In genomic region chr1:48251858-48252257, GRCh38 we compare ENCODE assay signal across 24 cellular contexts. TPM values are rescaled to one million over a fixed set of nuclear protein-coding genes. Genes with fewer than 3 reads are reported as not detected.
DNase-seq lines count a peak whose midpoint lies in the region; ATAC-seq and TF ChIP-seq lines count a peak whose summit lies in the region.
"Had no signal": no experiment of that assay in that cellular context is flagged by ENCODE, and none has a peak within 500 bp of the region (broad histone marks: within the 10 kb centered on the region; RNA-seq: fewer than 3 reads in every experiment).

No MANE protein-coding gene starts in this region.

- H3K9me3 ChIP-seq in SK-N-SH = no peaks in the 10 kb centered on the region
- H3K9me3 ChIP-seq in esophagus muscularis mucosa = no peaks in the 10 kb centered on the region
- H3K9me3 ChIP-seq: BLaER1 had no signal

- DNase-seq in SK-N-SH = no peak
- peak; percentile 17 for DNase-seq in Jurkat, Clone E6-1 (ENCODE audit: low read depth, low spot score)
- peak; percentile 79 for DNase-seq in esophagus muscularis mucosa (ENCODE audit: extremely low spot score)
- DNase-seq in natural killer cell = no peak
- no peak for DNase-seq in GM13976 (ENCODE audit: low spot score)
- no peak for DNase-seq in endothelial cell (ENCODE audit: low spot score)
- DNase-seq: 8988T; CD4-positive, alpha-beta memory T cell; DMS153; DMS79; GF-D8; GM23248; HCEC 1CT; HFFc6; IMR-90; KBM-7 had no signal

- POLR2A ChIA-PET in SK-N-SH (lab: Yijun Ruan, JAX) = no interaction called here

- 65% methylated on average over 3 of the region's 3 CpGs for WGBS in SK-N-SH (ENCODE audit: low lambda C conversion rate)
- 100% methylated on average over 3 of the region's 3 CpGs for WGBS in esophagus muscularis mucosa

- TF ChIP-seq CTCF in SK-N-SH (IDR thresholded peaks at IDR 0.05) = no peak
- no peak for TF ChIP-seq CTCF in esophagus muscularis mucosa (IDR thresholded peaks at IDR 0.05)
- TF ChIP-seq CTCF in natural killer cell (IDR thresholded peaks at IDR 0.05) = no peak
- TF ChIP-seq CTCF in GM13976 (IDR thresholded peaks at IDR 0.05; ENCODE audit: borderline replicate concordance, control extremely low read depth, extremely low read depth, insufficient read depth, missing control alignments) = no peak
- no peak for TF ChIP-seq CTCF in endothelial cell (IDR thresholded peaks at IDR 0.05; ENCODE audit: unreplicated experiment)

- no peaks in the 10 kb centered on the region for H3K79me2 ChIP-seq in SK-N-SH (ENCODE audit: insufficient read depth)

- H4K20me1 ChIP-seq in SK-N-SH (ENCODE audit: insufficient read depth) = no peaks in the 10 kb centered on the region
- H4K20me1 ChIP-seq: BLaER1 had no signal

- H3K4me3 Mint-ChIP-seq in natural killer cell = peak overlapping the region; percentile 49
- H3K4me3 Mint-ChIP-seq in endothelial cell (ENCODE audit: unreplicated experiment) = no peak overlapping the region
- H3K4me3 Mint-ChIP-seq: CD14-positive monocyte; CD4-positive, alpha-beta memory T cell; HFFc6 had no signal

- no peaks in the 10 kb centered on the region for H3K36me3 ChIP-seq in SK-N-SH (replicated peaks in 1 of 2; ENCODE audit: control insufficient read depth in 1 of 2, insufficient read depth in 2 of 2, low read length in 1 of 2)
- H3K36me3 ChIP-seq in esophagus muscularis mucosa = no peaks in the 10 kb centered on the region
- H3K36me3 ChIP-seq: BLaER1 had no signal

- no peak overlapping the region for H3K4me2 ChIP-seq in SK-N-SH
- H3K4me2 ChIP-seq: BLaER1 had no signal

- intact Hi-C loops in esophagus muscularis mucosa (cut with DNase I) (no loop called here), natural killer cell (cut with micrococcal nuclease) (no loop called here)

- TF ChIP-seq POLR2A in esophagus muscularis mucosa (IDR thresholded peaks at IDR 0.05; ENCODE audit: low read depth) = no peak

- TF ChIP-seq RAD21 in SK-N-SH (IDR thresholded peaks at IDR 0.05; ENCODE audit: low read length) = no peak

- H3K27me3 Mint-ChIP-seq in natural killer cell (ENCODE audit: low read depth in 2 of 2) (no peaks in the 10 kb centered on the region), endothelial cell (ENCODE audit: unreplicated experiment) (peaks cover 3% of the 10 kb centered on the region)

- H3K27ac ChIP-seq in SK-N-SH (ENCODE audit: low read depth in 2 of 2, low read length in 1 of 2) (no peak overlapping the region), esophagus muscularis mucosa (replicated peaks in 1 of 4) (no peak overlapping the region)
- H3K27ac ChIP-seq: BLaER1, GM23248, HL-60 had no signal

- in situ Hi-C loops in GM13976 (cut with MboI; ENCODE audit: low sequenced_read_pairs, unreplicated experiment) = no loop called here

- H3K9me3 Mint-ChIP-seq in natural killer cell (no peaks in the 10 kb centered on the region), endothelial cell (ENCODE audit: unreplicated experiment) (no peaks in the 10 kb centered on the region)

- CTCF ChIA-PET in SK-N-SH (lab: Yijun Ruan, JAX) = interaction anchor here (0.5 to 1.6 kb wide), 4 partner anchors 15 to 1073 kb away, joined by 3 to 5 read pairs (median 3); no protein-coding TSS in a partner anchor

- TF ChIP-seq EP300 in SK-N-SH (IDR thresholded peaks at IDR 0.05; ENCODE audit: borderline replicate concordance in 1 of 2, low read depth in 1 of 2, low read length in 1 of 2) = no peak
- TF ChIP-seq EP300 in esophagus muscularis mucosa (IDR thresholded peaks at IDR 0.05) = no peak

- H3K9me2 ChIP-seq in SK-N-SH = no peaks in the 10 kb centered on the region

- H3K27me3 ChIP-seq in SK-N-SH (ENCODE audit: insufficient read depth) = no peaks in the 10 kb centered on the region
- H3K27me3 ChIP-seq in esophagus muscularis mucosa = no peaks in the 10 kb centered on the region
- H3K27me3 ChIP-seq: BLaER1 had no signal

- H3F3A ChIP-seq in SK-N-SH (replicated peaks; ENCODE audit: insufficient read depth) = no peaks in the 10 kb centered on the region

- H3K4me3 ChIP-seq in SK-N-SH (ENCODE audit: low read depth in 2 of 2, low read length in 1 of 2) (no peak overlapping the region), esophagus muscularis mucosa (no peak overlapping the region)
- H3K4me3 ChIP-seq in Jurkat, Clone E6-1 (ENCODE audit: low read length) = no peak overlapping the region
- H3K4me3 ChIP-seq: BLaER1, GM23248 had no signal

- ATAC-seq in SK-N-SH treated with all-trans-retinoic acid at 6 μM for 48 hours = no peak
- peak in 2 of 3 donors; percentile 13 to 14 for ATAC-seq in natural killer cell
- no peak for ATAC-seq in HG03378 (IDR thresholded peaks at IDR 0.05; ENCODE audit: unreplicated experiment)

- peaks cover 43 to 53% of the 10 kb centered on the region in 2 donors for H3K4me1 Mint-ChIP-seq in natural killer cell
- peaks cover 26% of the 10 kb centered on the region for H3K4me1 Mint-ChIP-seq in endothelial cell (ENCODE audit: unreplicated experiment)
- H3K4me1 Mint-ChIP-seq: CD4-positive, alpha-beta memory T cell had no signal

- H3K4me1 ChIP-seq in SK-N-SH (ENCODE audit: control insufficient read depth in 1 of 2, insufficient read depth in 2 of 2, low read depth in 1 of 2, low read length in 1 of 2) (peaks cover 0 to 2% of the 10 kb centered on the region in 2 experiments; a peak in 1 of 4 replicates), esophagus muscularis mucosa (no peaks in the 10 kb centered on the region)

- H3K36me3 Mint-ChIP-seq in natural killer cell = no peaks in the 10 kb centered on the region
- peaks cover 16% of the 10 kb centered on the region for H3K36me3 Mint-ChIP-seq in endothelial cell (ENCODE audit: low read depth, unreplicated experiment)
- H3K36me3 Mint-ChIP-seq: CD4-positive, alpha-beta memory T cell had no signal

- peak overlapping the region; percentile 72 to 84 for H3K27ac Mint-ChIP-seq in natural killer cell
- no peak overlapping the region for H3K27ac Mint-ChIP-seq in endothelial cell (ENCODE audit: unreplicated experiment)
- H3K27ac Mint-ChIP-seq: CD4-positive, alpha-beta memory T cell; HFFc6 had no signal

- H3K9ac ChIP-seq in SK-N-SH = no peak overlapping the region
- H3K9ac ChIP-seq: BLaER1, GM23248 had no signal

- no peak overlapping the region for H2AFZ ChIP-seq in SK-N-SH (ENCODE audit: low read depth)
- H2AFZ ChIP-seq: GM23248 had no signal

TF ChIP-seq in SK-N-SH, 30 proteins besides CTCF, POLR2A, EP300 and RAD21 (continues in another document):
- TF ChIP-seq, protein P1, sequence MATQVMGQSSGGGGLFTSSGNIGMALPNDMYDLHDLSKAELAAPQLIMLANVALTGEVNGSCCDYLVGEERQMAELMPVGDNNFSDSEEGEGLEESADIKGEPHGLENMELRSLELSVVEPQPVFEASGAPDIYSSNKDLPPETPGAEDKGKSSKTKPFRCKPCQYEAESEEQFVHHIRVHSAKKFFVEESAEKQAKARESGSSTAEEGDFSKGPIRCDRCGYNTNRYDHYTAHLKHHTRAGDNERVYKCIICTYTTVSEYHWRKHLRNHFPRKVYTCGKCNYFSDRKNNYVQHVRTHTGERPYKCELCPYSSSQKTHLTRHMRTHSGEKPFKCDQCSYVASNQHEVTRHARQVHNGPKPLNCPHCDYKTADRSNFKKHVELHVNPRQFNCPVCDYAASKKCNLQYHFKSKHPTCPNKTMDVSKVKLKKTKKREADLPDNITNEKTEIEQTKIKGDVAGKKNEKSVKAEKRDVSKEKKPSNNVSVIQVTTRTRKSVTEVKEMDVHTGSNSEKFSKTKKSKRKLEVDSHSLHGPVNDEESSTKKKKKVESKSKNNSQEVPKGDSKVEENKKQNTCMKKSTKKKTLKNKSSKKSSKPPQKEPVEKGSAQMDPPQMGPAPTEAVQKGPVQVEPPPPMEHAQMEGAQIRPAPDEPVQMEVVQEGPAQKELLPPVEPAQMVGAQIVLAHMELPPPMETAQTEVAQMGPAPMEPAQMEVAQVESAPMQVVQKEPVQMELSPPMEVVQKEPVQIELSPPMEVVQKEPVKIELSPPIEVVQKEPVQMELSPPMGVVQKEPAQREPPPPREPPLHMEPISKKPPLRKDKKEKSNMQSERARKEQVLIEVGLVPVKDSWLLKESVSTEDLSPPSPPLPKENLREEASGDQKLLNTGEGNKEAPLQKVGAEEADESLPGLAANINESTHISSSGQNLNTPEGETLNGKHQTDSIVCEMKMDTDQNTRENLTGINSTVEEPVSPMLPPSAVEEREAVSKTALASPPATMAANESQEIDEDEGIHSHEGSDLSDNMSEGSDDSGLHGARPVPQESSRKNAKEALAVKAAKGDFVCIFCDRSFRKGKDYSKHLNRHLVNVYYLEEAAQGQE (IDR thresholded peaks at IDR 0.05; ENCODE audit: low read depth, low read length) = peak; percentile 27; the same call in 1 of the 2 replicates
- TF ChIP-seq ELF1 (IDR thresholded peaks at IDR 0.05) = no peak

TF ChIP-seq in SK-N-SH treated with all-trans-retinoic acid at 6 μM for 48 hours, 23 proteins besides CTCF, POLR2A, EP300 and RAD21:
- TF ChIP-seq RARB (CRISPR knock-in tag; IDR thresholded peaks at IDR 0.05) (no peak), ESRRG (CRISPR knock-in tag; IDR thresholded peaks at IDR 0.05) (no peak)

RNA-seq across cellular contexts. Expression of gene SLC5A9, which starts 29.3 kb away (rescaled TPM):
- not detected in 2 replicates for polyA plus RNA-seq in SK-N-SH (2012; rRNA removed)
- polyA plus RNA-seq in SK-N-SH (2012; cell fraction: cytosol; rRNA removed) = not detected in 2 replicates
- polyA plus RNA-seq in SK-N-SH (2012; cell fraction: nucleus; rRNA removed) = not detected in 2 replicates
- polyA plus RNA-seq in Jurkat, Clone E6-1 (2012; ENCODE audit: insufficient read depth, insufficient read length) = not detected
- total RNA-seq in esophagus muscularis mucosa (1 to 10 TPM in 1 of 4 donors, under 1 TPM in 1, not detected in 2; 0.42 to 1.3 TPM), natural killer cell (not detected), endothelial cell (ENCODE audit: unreplicated experiment) (1.1 TPM)
- total RNA-seq: A673; CD4-positive, alpha-beta memory T cell; GM23248; HFFc6; HT1080; IMR-90 had no signal
- polyA plus RNA-seq: AG04450; CD4-positive, alpha-beta memory T cell; GM23248; IMR-90 had no signal

Comparison
In these comparisons a context has a peak if more than half of its experiments do, and no peak if none do; other contexts are left out.
1. DNase-seq: peak in Jurkat, Clone E6-1 (single experiment) and esophagus muscularis mucosa (single experiment); none in SK-N-SH (single experiment), natural killer cell (single experiment), GM13976 (single experiment) and endothelial cell (single experiment).
2. ATAC-seq: peak in natural killer cell (2 of 3); none in SK-N-SH treated with all-trans-retinoic acid at 6 μM for 48 hours (single experiment) and HG03378 (single experiment).